8 cellular contexts compared by ENCODE assay signal in the genomic region with DNA sequence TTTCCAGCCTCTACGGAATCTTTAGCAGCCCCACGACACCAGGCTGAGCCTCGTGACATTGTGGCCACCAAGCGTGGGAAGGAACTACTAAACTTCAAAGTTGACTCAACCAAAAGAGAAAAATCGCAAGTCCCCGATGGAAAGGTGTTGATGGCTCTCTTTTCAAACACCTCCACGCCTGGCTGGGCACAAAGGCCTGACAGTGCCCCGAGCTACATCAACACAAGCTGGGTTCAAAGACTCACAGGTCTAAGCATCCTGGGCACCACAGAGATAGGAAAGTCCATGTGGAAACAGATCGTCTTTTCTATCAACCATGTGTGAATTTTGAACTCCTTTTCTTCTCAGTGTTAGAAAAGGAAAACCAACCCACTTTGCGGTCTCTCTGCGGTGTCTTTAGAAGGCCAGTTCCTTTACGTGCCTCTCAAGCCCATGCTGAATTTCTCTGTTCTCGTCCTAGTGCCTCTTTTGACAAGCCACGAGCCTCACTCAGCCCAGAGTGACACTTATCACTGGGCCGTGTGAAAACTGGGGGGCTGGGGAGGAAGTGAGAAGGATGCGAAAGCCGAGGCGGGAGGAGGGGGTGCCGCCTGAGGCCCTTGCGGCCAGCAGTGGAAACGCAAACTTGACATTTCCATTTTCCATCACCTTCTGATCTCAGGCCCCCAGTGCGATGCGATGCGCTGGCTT. TPM values are rescaled to one million over a fixed set of nuclear protein-coding genes. Genes with fewer than 3 reads are reported as not detected.
DNase-seq lines count a peak whose midpoint lies in the region; ATAC-seq and TF ChIP-seq lines count a peak whose summit lies in the region.

No MANE protein-coding gene starts in this region.

- H3K27ac Mint-ChIP-seq in activated T-cell treated with anti-CD3 and anti-CD28 coated beads, Interleukin-2, amount 50 U/mL, for 24 hours = peak overlapping the region; percentile 98
- peak overlapping the region; percentile 96 for H3K27ac Mint-ChIP-seq in memory B cell

- peak overlapping the region; percentile 55 for H3K4me2 ChIP-seq in DOHH2 (ENCODE audit: low read length)

- peak overlapping the region; percentile 59 for H3K4me3 Mint-ChIP-seq in activated T-cell treated with anti-CD3 and anti-CD28 coated beads, Interleukin-2, amount 50 U/mL, for 24 hours
- H3K4me3 Mint-ChIP-seq in memory B cell = peak overlapping the region; percentile 52

- no peaks in the 10 kb centered on the region for H3K27me3 Mint-ChIP-seq in activated T-cell treated with anti-CD3 and anti-CD28 coated beads, Interleukin-2, amount 50 U/mL, for 24 hours
- H3K27me3 Mint-ChIP-seq in memory B cell = no peaks in the 10 kb centered on the region

- H3K9me3 Mint-ChIP-seq in activated T-cell treated with anti-CD3 and anti-CD28 coated beads, Interleukin-2, amount 50 U/mL, for 24 hours = no peaks in the 10 kb centered on the region
- no peaks in the 10 kb centered on the region for H3K9me3 Mint-ChIP-seq in memory B cell

- no peaks in the 10 kb centered on the region for H3K9me3 ChIP-seq in DOHH2 (ENCODE audit: control insufficient read depth, insufficient read depth, low read length)

- peaks cover 28% of the 10 kb centered on the region for H3K4me1 ChIP-seq in DOHH2 (ENCODE audit: control insufficient read depth, low read length)

- H3K4me3 ChIP-seq in DOHH2 (ENCODE audit: low read length) (peak overlapping the region; percentile 46), lower leg skin (ENCODE audit: low read depth, poor library complexity, severe bottlenecking) (no peak overlapping the region)
- H3K4me3 ChIP-seq in Jurkat, Clone E6-1 (ENCODE audit: low read length) = peak overlapping the region; percentile 25

- H3K79me2 ChIP-seq in DOHH2 (ENCODE audit: control insufficient read depth, low read length) = no peaks in the 10 kb centered on the region

- peak; percentile 56 for TF ChIP-seq CTCF in DOHH2 (IDR thresholded peaks at IDR 0.05; ENCODE audit: low read depth, low read length, poor library complexity, severe bottlenecking)
- TF ChIP-seq CTCF in lower leg skin (IDR thresholded peaks at IDR 0.05) = no peak

- TF ChIP-seq POLR2A in lower leg skin (IDR thresholded peaks at IDR 0.05) = no peak

- H3K27ac ChIP-seq in DOHH2 (ENCODE audit: low read depth, low read length) = peak overlapping the region; percentile 23; the same call in 1 of the 2 replicates

- ATAC-seq in GM21447 (IDR thresholded peaks at IDR 0.05; ENCODE audit: unreplicated experiment) (peak; percentile 61), memory B cell (ENCODE audit: low read depth) (peak; percentile 83)

- H3K36me3 Mint-ChIP-seq in activated T-cell treated with anti-CD3 and anti-CD28 coated beads, Interleukin-2, amount 50 U/mL, for 24 hours (ENCODE audit: low read depth) = peaks cover 16% of the 10 kb centered on the region
- H3K36me3 Mint-ChIP-seq in memory B cell = peaks cover 1% of the 10 kb centered on the region

- 78 to 80% methylated on average over 24 of the region's 24 CpGs for WGBS in lower leg skin, 2 donors

- H3K36me3 ChIP-seq in DOHH2 (ENCODE audit: control insufficient read depth, low read length) = no peaks in the 10 kb centered on the region

- no peaks in the 10 kb centered on the region for H3F3A ChIP-seq in DOHH2 (ENCODE audit: control insufficient read depth, insufficient read depth)

- no peaks in the 10 kb centered on the region for H4K20me1 ChIP-seq in DOHH2 (ENCODE audit: control insufficient read depth, insufficient read depth, low read depth, low read length)

- DNase-seq in Jurkat, Clone E6-1 (ENCODE audit: low read depth, low spot score) = peak; percentile 68
- peak; percentile 84 for DNase-seq in activated T-cell treated with anti-CD3 and anti-CD28 coated beads, Interleukin-2, amount 50 U/mL, for 24 hours
- DNase-seq in memory B cell (ENCODE audit: low spot score in 2 of 2) = peak; percentile 62 to 73
- peak; percentile 5 to 57 (median 32) for DNase-seq in stimulated activated naive CD4-positive, alpha-beta T cell (lab: John Stamatoyannopoulos, UW)
- DNase-seq in lower leg skin (ENCODE audit: low spot score in 2 of 2) = no peak
- DNase-seq in LoVo (ENCODE audit: low spot score) = no peak

- intact Hi-C loops in lower leg skin (cut with DNase I; ENCODE audit: low total_unique reads) = no loop called here

- no peaks in the 10 kb centered on the region for H3K27me3 ChIP-seq in DOHH2 (ENCODE audit: control insufficient read depth, low read length)

- peaks cover 90% of the 10 kb centered on the region for H3K4me1 Mint-ChIP-seq in activated T-cell treated with anti-CD3 and anti-CD28 coated beads, Interleukin-2, amount 50 U/mL, for 24 hours (ENCODE audit: low read depth)
- peaks cover 55% of the 10 kb centered on the region for H3K4me1 Mint-ChIP-seq in memory B cell

- H3K9me2 ChIP-seq in DOHH2 (replicated peaks; ENCODE audit: control insufficient read depth, low read length) = no peaks in the 10 kb centered on the region

RNA-seq across cellular contexts. Expression of gene GFOD1, which starts 59.4 kb away (rescaled TPM):
- 4.1 TPM for polyA plus RNA-seq in Jurkat, Clone E6-1 (2012; ENCODE audit: insufficient read depth, insufficient read length)
- 10 to 100 TPM in 3 of 4 donors, 1 to 10 TPM in 1; 7.3 to 15.9 (median 12.4) TPM for total RNA-seq in lower leg skin

Comparison
In these comparisons a context has a peak if more than half of its experiments do, and no peak if none do; other contexts are left out.
1. DNase-seq: peak in Jurkat, Clone E6-1 (single experiment), activated T-cell treated with anti-CD3 and anti-CD28 coated beads, Interleukin-2, amount 50 U/mL, for 24 hours (single experiment), memory B cell (2 of 2) and stimulated activated naive CD4-positive, alpha-beta T cell (6 of 6); none in lower leg skin (0 of 2) and LoVo (single experiment).